ENCODE assay signal across 1 cellular context in the genomic region with DNA sequence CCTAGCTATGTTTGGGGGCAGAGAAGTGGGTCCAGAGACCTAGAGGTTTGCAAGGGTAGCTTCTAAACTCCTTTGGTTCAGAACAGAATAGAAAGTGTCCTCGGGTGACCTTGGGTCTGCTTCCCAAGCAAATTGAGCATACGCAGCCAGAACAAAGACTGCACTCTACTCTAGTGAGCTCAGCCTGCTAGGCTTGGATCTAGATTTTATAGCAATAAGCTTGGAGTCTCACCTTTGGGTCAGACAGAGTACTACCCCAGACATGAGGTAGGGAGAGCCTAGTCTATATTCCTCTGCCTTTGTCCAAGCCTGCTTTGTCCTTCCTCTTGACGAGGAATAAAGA.
TF ChIP-seq lines count a peak whose summit lies in the region.

No MANE protein-coding gene starts in this region.

TF ChIP-seq in HepG2, 621 proteins besides CTCF, POLR2A, EP300 and RAD21:
- peak; percentile 11; the same call in 1 of the 2 replicates for TF ChIP-seq RXRB (CRISPR knock-in tag; IDR thresholded peaks at IDR 0.05; ENCODE audit: borderline replicate concordance)
- TF ChIP-seq, protein P1, sequence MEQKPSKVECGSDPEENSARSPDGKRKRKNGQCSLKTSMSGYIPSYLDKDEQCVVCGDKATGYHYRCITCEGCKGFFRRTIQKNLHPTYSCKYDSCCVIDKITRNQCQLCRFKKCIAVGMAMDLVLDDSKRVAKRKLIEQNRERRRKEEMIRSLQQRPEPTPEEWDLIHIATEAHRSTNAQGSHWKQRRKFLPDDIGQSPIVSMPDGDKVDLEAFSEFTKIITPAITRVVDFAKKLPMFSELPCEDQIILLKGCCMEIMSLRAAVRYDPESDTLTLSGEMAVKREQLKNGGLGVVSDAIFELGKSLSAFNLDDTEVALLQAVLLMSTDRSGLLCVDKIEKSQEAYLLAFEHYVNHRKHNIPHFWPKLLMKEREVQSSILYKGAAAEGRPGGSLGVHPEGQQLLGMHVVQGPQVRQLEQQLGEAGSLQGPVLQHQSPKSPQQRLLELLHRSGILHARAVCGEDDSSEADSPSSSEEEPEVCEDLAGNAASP (CRISPR knock-in tag; IDR thresholded peaks at IDR 0.05; ENCODE audit: borderline replicate concordance), result peak; percentile 64; the same call in 1 of the 2 replicates
- TF ChIP-seq FOXA3 (CRISPR knock-in tag; IDR thresholded peaks at IDR 0.05), result no peak
TF ChIP-seq in HepG2: peak in this region for 2.
